ENCODE assay signal across 2 cellular contexts in the genomic region with DNA sequence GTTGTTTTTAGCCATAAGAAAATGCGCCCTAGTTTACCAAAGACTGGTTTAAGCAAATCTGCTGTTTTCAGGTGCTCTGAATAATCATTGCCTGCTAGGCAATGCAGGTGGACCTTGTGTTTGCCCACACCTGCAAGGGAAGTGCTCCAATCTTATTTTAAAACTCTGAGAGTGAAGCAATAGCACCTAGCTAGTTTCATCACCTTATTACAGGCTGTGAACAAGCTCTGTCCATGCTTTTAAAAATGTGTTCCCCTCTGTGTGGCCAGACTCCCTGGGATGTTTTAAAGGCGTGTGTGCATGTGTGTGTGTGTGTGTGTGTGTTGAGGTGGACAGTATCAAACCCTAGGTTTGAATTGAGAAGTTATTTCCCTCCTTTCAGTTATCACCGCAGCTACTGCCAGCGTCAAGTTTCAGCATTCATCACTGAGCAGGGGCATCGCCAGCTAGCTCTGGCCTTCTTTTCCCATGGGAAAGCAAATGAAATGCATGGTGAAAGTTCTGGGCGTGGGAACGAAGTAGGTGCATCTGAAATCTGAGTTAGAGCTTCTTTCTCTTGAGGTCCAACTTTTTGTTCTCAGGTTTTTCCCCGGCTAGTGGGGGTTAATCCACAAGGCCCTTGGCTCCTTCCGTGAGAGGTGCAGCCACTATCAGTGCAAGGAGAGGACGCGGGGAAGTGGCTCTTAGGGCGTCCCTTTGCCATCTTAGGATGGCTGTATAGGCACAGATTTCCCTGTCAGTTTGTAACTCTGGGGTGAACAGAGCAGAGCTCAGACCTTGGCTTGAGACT.
TF ChIP-seq lines count a peak whose summit lies in the region.

No MANE protein-coding gene starts in this region.

TF ChIP-seq in HEK293, 187 proteins besides CTCF, POLR2A, EP300 and RAD21:
- TF ChIP-seq, protein P1, sequence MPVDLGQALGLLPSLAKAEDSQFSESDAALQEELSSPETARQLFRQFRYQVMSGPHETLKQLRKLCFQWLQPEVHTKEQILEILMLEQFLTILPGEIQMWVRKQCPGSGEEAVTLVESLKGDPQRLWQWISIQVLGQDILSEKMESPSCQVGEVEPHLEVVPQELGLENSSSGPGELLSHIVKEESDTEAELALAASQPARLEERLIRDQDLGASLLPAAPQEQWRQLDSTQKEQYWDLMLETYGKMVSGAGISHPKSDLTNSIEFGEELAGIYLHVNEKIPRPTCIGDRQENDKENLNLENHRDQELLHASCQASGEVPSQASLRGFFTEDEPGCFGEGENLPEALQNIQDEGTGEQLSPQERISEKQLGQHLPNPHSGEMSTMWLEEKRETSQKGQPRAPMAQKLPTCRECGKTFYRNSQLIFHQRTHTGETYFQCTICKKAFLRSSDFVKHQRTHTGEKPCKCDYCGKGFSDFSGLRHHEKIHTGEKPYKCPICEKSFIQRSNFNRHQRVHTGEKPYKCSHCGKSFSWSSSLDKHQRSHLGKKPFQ (tag by site-specific recombination; IDR thresholded peaks at IDR 0.05) = no peak
- TF ChIP-seq ZNF2 (tag by site-specific recombination; IDR thresholded peaks at IDR 0.05) (no peak), YY2 (tag by site-specific recombination; IDR thresholded peaks at IDR 0.05) (no peak), SETDB1 (IDR thresholded peaks at IDR 0.05; ENCODE audit: insufficient read length, low read length) (no peak), ZIC2 (tag by site-specific recombination; IDR thresholded peaks at IDR 0.05) (peak; percentile 78), ZSCAN4 (tag by site-specific recombination; IDR thresholded peaks at IDR 0.05) (no peak), HOXC10 (CRISPR knock-in tag; IDR thresholded peaks at IDR 0.05) (no peak), ZNF791 (tag by site-specific recombination; IDR thresholded peaks at IDR 0.05) (no peak), ZBTB49 (tag by site-specific recombination; IDR thresholded peaks at IDR 0.05; ENCODE audit: low read depth) (no peak), ZSCAN16 (tag by site-specific recombination; IDR thresholded peaks at IDR 0.05) (no peak), GLI2 (tag by site-specific recombination; IDR thresholded peaks at IDR 0.05; ENCODE audit: borderline replicate concordance, low read depth) (0 out of 2 replicates have a peak, but pooled peaks have one; percentile 1)
- TF ChIP-seq, protein P2, sequence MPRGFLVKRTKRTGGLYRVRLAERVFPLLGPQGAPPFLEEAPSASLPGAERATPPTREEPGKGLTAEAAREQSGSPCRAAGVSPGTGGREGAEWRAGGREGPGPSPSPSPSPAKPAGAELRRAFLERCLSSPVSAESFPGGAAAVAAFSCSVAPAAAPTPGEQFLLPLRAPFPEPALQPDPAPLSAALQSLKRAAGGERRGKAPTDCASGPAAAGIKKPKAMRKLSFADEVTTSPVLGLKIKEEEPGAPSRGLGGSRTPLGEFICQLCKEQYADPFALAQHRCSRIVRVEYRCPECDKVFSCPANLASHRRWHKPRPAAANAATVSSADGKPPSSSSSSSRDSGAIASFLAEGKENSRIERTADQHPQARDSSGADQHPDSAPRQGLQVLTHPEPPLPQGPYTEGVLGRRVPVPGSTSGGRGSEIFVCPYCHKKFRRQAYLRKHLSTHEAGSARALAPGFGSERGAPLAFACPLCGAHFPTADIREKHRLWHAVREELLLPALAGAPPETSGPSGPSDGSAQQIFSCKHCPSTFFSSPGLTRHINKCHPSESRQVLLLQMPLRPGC (tag by site-specific recombination; IDR thresholded peaks at IDR 0.05) = no peak

TF ChIP-seq in K562, 482 proteins besides CTCF, POLR2A, EP300 and RAD21:
- TF ChIP-seq ARID1B (IDR thresholded peaks at IDR 0.05) (no peak), CEBPG (CRISPR knock-in tag; IDR thresholded peaks at IDR 0.05) (no peak), CEBPG (tag; conservative IDR thresholded peaks at IDR 0.05 in 1 of 2, IDR thresholded peaks at IDR 0.05 in 1 of 2) (peak; percentile 56 to 83), GMEB1 (CRISPR knock-in tag; IDR thresholded peaks at IDR 0.05) (0 out of 2 replicates have a peak, but pooled peaks have one; percentile 15), GABPB1 (CRISPR knock-in tag; IDR thresholded peaks at IDR 0.05) (no peak), ZBTB11 (CRISPR knock-in tag; IDR thresholded peaks at IDR 0.05) (0 out of 6 replicates have a peak, but pooled peaks of 1 of the 3 experiments have one; percentile 11), OTX1 (CRISPR knock-in tag; IDR thresholded peaks at IDR 0.05) (no peak), PYGO2 (tag; IDR thresholded peaks at IDR 0.05) (no peak), HEY1 (CRISPR knock-in tag; IDR thresholded peaks at IDR 0.05; ENCODE audit: borderline replicate concordance) (no peak)
- TF ChIP-seq, protein P3, sequence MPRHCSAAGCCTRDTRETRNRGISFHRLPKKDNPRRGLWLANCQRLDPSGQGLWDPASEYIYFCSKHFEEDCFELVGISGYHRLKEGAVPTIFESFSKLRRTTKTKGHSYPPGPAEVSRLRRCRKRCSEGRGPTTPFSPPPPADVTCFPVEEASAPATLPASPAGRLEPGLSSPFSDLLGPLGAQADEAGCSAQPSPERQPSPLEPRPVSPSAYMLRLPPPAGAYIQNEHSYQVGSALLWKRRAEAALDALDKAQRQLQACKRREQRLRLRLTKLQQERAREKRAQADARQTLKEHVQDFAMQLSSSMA (CRISPR knock-in tag; IDR thresholded peaks at IDR 0.05) = no peak
- TF ChIP-seq, protein P4, sequence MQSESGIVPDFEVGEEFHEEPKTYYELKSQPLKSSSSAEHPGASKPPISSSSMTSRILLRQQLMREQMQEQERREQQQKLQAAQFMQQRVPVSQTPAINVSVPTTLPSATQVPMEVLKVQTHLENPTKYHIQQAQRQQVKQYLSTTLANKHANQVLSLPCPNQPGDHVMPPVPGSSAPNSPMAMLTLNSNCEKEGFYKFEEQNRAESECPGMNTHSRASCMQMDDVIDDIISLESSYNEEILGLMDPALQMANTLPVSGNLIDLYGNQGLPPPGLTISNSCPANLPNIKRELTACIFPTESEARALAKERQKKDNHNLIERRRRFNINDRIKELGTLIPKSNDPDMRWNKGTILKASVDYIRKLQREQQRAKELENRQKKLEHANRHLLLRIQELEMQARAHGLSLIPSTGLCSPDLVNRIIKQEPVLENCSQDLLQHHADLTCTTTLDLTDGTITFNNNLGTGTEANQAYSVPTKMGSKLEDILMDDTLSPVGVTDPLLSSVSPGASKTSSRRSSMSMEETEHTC (IDR thresholded peaks at IDR 0.05) = no peak
TF ChIP-seq in K562: peak in this region for 3.
